8 cellular contexts compared by ENCODE assay signal in the genomic region with DNA sequence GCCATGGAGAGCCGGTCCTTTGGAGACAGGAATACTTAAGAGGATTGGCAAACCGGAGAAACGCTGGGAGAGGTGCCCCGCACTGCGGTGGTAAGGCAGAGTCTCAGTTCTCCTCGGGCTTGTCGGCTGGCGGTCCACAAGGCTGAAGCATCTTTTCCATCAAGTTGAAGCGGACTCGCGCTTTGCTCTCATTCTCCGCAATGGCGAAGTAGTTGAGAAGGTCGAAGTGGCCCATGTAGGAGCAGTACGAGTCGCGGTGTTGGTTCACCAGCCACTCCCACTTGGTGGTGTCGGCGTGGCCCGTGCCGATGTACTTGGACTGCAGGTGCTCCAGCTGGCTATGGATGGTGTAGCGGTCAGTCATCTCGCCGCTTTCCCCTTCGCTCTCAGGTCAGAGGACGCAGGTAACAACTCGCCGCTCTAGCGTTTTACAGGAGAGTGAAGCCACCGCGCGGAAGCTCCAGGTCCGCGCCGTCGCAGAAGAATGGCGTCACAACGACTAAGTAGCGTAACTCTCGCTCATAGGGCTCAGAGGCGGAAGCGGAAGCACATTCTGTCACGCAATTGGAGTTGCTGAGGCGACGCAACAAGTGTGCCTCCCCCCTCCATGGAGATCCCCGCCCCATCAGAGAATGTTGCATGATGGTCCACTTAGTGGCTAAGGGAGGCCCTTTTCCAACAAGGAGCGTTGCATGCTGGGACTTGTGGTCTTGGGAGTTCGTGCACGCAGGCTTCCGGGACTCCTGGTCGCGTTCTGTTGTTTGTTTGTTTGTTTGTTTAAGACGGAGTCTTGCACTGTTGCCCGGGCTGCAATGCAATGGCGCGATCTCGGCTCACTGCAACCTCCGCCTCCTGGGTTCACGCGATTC. TPM values are rescaled to one million over a fixed set of nuclear protein-coding genes. Genes with fewer than 3 reads are reported as not detected.
DNase-seq lines count a peak whose midpoint lies in the region; ATAC-seq and TF ChIP-seq lines count a peak whose summit lies in the region.

A gene (minus strand): TSS at position 440 of the 869 bp plus-strand sequence. CDS start 76 bp downstream, at position 364.

- H3K27me3 ChIP-seq in BJ (ENCODE audit: control insufficient read depth, insufficient read depth, low read length) (no peaks in the 10 kb centered on the region; the same call in 1 of the 2 replicates), colonic mucosa (no peaks in the 10 kb centered on the region)

- peak within 1 kb of the TSS; percentile 74 for H3K4me3 ChIP-seq in BJ (ENCODE audit: low read depth, low read length)
- H3K4me3 ChIP-seq in colonic mucosa, result peak within 1 kb of the TSS; percentile 91

- H3K27ac ChIP-seq in colonic mucosa, result peak within 1 kb of the TSS; percentile 87

- H3K9ac ChIP-seq in colonic mucosa (ENCODE audit: low read depth in 2 of 2, low read length in 2 of 2), result peak within 1 kb of the TSS; percentile 79 to 86

- peaks cover 12% of the 10 kb centered on the region for H3K36me3 Mint-ChIP-seq in activated CD4-positive, alpha-beta T cell treated with anti-CD3 and anti-CD28 coated beads, Interleukin-2, amount 10 ng/mL, durations not matched to agents 24 days and 14 days (ENCODE audit: low read depth)

- no peaks in the 10 kb centered on the region for H3K9me3 ChIP-seq in colonic mucosa

- H3K9me3 Mint-ChIP-seq in activated CD4-positive, alpha-beta T cell treated with anti-CD3 and anti-CD28 coated beads, Interleukin-2, amount 10 ng/mL, durations not matched to agents 24 days and 14 days, result no peaks in the 10 kb centered on the region

- H3K4me3 Mint-ChIP-seq in activated CD4-positive, alpha-beta T cell treated with anti-CD3 and anti-CD28 coated beads, Interleukin-2, amount 10 ng/mL, durations not matched to agents 24 days and 14 days, result peak within 1 kb of the TSS; percentile 95

- peaks cover 2% of the 10 kb centered on the region for H3K27me3 Mint-ChIP-seq in activated CD4-positive, alpha-beta T cell treated with anti-CD3 and anti-CD28 coated beads, Interleukin-2, amount 10 ng/mL, durations not matched to agents 24 days and 14 days

- peaks cover 13% of the 10 kb centered on the region for H3K4me1 ChIP-seq in colonic mucosa

- DNase-seq in BJ (ENCODE audit: low read depth) (peak; percentile 99), NCI-H526 treated with DMSO at 0.1 percent for 48 hours (lab: John Stamatoyannopoulos, UW) (peak; percentile 97), colonic mucosa (peak; percentile 99), kidney tubule cell (ENCODE audit: low spot score) (peak; percentile 100)
- peak; percentile 99 for DNase-seq in activated CD4-positive, alpha-beta T cell treated with anti-CD3 and anti-CD28 coated beads, Interleukin-2, amount 10 ng/mL, durations not matched to agents 24 days and 14 days
- DNase-seq in stimulated activated CD4-positive, alpha-beta T cell treated with anti-CD3 and anti-CD28 coated beads, Interleukin-1b, Interleukin-23, amount 100 ng/mL, for 24 hours (ENCODE audit: low read depth in 4 of 4, low spot score in 1 of 4), result peak; percentile 93 to 96 (median 95)

- intact Hi-C loops in activated CD4-positive, alpha-beta T cell treated with anti-CD3 and anti-CD28 coated beads, Interleukin-2, amount 10 ng/mL, durations not matched to agents 24 days and 14 days (cut with micrococcal nuclease), result loop anchor here (1.0 to 10.0 kb wide), 11 partner anchors 31 to 1951 kb away; a partner anchor contains a TSS
- intact Hi-C loops in colonic mucosa (cut with DNase I), result loop anchor here (10.0 kb wide), 1 partner anchor 151 kb away; no protein-coding TSS in a partner anchor

- peaks cover 26% of the 10 kb centered on the region for H3K4me1 Mint-ChIP-seq in activated CD4-positive, alpha-beta T cell treated with anti-CD3 and anti-CD28 coated beads, Interleukin-2, amount 10 ng/mL, durations not matched to agents 24 days and 14 days

- TF ChIP-seq CTCF in BJ (IDR thresholded peaks at IDR 0.05; ENCODE audit: insufficient read depth, low read depth, low read length) (no peak), colonic mucosa (IDR thresholded peaks at IDR 0.05) (no peak)

- POLR2A ChIA-PET in BJ (lab: Charles Lee), result interaction anchor here (0.6 kb wide), 1 partner anchor 14 kb away, joined by 3 read pairs; no protein-coding TSS in a partner anchor

- H3K27ac Mint-ChIP-seq in activated CD4-positive, alpha-beta T cell treated with anti-CD3 and anti-CD28 coated beads, Interleukin-2, amount 10 ng/mL, durations not matched to agents 24 days and 14 days, result peak within 1 kb of the TSS; percentile 92

- CTCF ChIA-PET in BJ (lab: Yijun Ruan, JAX), result interaction anchor here (1.4 to 1.7 kb wide), 3 partner anchors 10 to 155 kb away, joined by 3 to 6 read pairs (median 3); no protein-coding TSS in a partner anchor

- H3K36me3 ChIP-seq in BJ (ENCODE audit: control insufficient read depth, insufficient read depth, low read length) (no peaks in the 10 kb centered on the region), colonic mucosa (no peaks in the 10 kb centered on the region)

- ATAC-seq in GM19324 (IDR thresholded peaks at IDR 0.05; ENCODE audit: low FRiP score, unreplicated experiment) (peak; percentile 99), HG03469 (IDR thresholded peaks at IDR 0.05; ENCODE audit: unreplicated experiment) (peak; percentile 93)

RNA-seq across cellular contexts. Expression of the gene that starts here (rescaled TPM):
- 238 and 261 TPM in 2 replicates for polyA plus RNA-seq in BJ (2011; rRNA removed)
- polyA minus RNA-seq in BJ (2011; rRNA and poly(A)+ RNA removed), result 104 and 181 TPM in 2 replicates
- total RNA-seq in activated CD4-positive, alpha-beta T cell treated with anti-CD3 and anti-CD28 coated beads, Interleukin-2, amount 10 ng/mL, durations not matched to agents 24 days and 14 days, result 214 and 217 TPM in 2 replicates
- total RNA-seq in colonic mucosa, result 100 to 1,000 TPM; 149 to 285 TPM

Comparison
In these comparisons a context has a peak if more than half of its experiments do, and no peak if none do; other contexts are left out.
1. Peak in every context shown above with its lines: DNase-seq, ATAC-seq, H3K4me3 ChIP-seq and H3K27ac ChIP-seq.